Comparison of ENCODE assay signal across 8 cellular contexts in genomic region chr10:4131407-4132215, GRCh38.
DNase-seq lines count a peak whose midpoint lies in the region; ATAC-seq, FAIRE-seq and TF ChIP-seq lines count a peak whose summit lies in the region.

No MANE protein-coding gene starts in this region.

- H3K36me3 ChIP-seq in SJSA1 (no peaks in the 10 kb centered on the region), osteoblast (ENCODE audit: insufficient read depth, low read length) (no peaks in the 10 kb centered on the region)

- H3K79me2 ChIP-seq in osteoblast (ENCODE audit: insufficient read depth, low read length): no peaks in the 10 kb centered on the region

- no peaks in the 10 kb centered on the region for H4K20me1 ChIP-seq in osteoblast (ENCODE audit: insufficient read depth, low read length)

- ATAC-seq in GM18867 (IDR thresholded peaks at IDR 0.05; ENCODE audit: unreplicated experiment) (peak; percentile 70), HG03066 (IDR thresholded peaks at IDR 0.05; ENCODE audit: low read depth, unreplicated experiment) (peak; percentile 63)

- DNase-seq in AG04449 (ENCODE audit: low read depth, low spot score): peak; percentile 86
- DNase-seq in SJSA1 (ENCODE audit: low read depth in 1 of 2, low spot score in 2 of 2): peak in 1 of 2 experiments; percentile 83
- peak; percentile 76 for DNase-seq in osteoblast (ENCODE audit: insufficient read length, low spot score, missing footprints)
- DNase-seq in NCI-H2171 treated with DMSO at 0.1 percent for 48 hours (lab: John Stamatoyannopoulos, UW): no peak
- no peak for DNase-seq in HEK293T (ENCODE audit: extremely low spot score)

- H2AFZ ChIP-seq in osteoblast (ENCODE audit: low read length): peak overlapping the region; percentile 76

- H3K4me1 ChIP-seq in SJSA1 (replicated peaks) (peaks cover 19% of the 10 kb centered on the region), osteoblast (ENCODE audit: insufficient read depth, low read length) (peaks cover 21% of the 10 kb centered on the region)

- H3K9me3 ChIP-seq in SJSA1 (replicated peaks) (no peaks in the 10 kb centered on the region), osteoblast (ENCODE audit: low read depth, low read length) (no peaks in the 10 kb centered on the region)

- H3K27me3 ChIP-seq in SJSA1 (replicated peaks): no peaks in the 10 kb centered on the region
- H3K27me3 ChIP-seq in osteoblast (ENCODE audit: insufficient read depth, low read length): no peaks in the 10 kb centered on the region

- H3K4me3 ChIP-seq in AG04449 (ENCODE audit: low read depth, low read length) (peak overlapping the region; percentile 41), SJSA1 (no peak overlapping the region), osteoblast (ENCODE audit: insufficient read depth, low read length) (peak overlapping the region; percentile 36)

- FAIRE-seq in endometrium (lab: Jason Lieb, UNC): peak; percentile 82

- CTCF ChIA-PET in AG04449 (lab: Yijun Ruan, JAX): no interaction called here
- CTCF ChIA-PET in HEK293T (lab: Yijun Ruan, JAX): no interaction called here

- H3K27ac ChIP-seq in SJSA1 (peak overlapping the region; percentile 71), osteoblast (ENCODE audit: low read depth, low read length) (peak overlapping the region; percentile 73)

- no peak for TF ChIP-seq CTCF in AG04449 (IDR thresholded peaks at IDR 0.05; ENCODE audit: insufficient read depth, low read length, missing control alignments)
- no peak for TF ChIP-seq CTCF in osteoblast (IDR thresholded peaks at IDR 0.05; ENCODE audit: extremely low read depth, low read depth, low read length)

- peak overlapping the region; percentile 71 for H3K4me2 ChIP-seq in osteoblast (ENCODE audit: insufficient read depth, low read length)

- POLR2A ChIA-PET in AG04449 (lab: Yijun Ruan, JAX): interaction anchor here (0.6 to 1.2 kb wide), 6 partner anchors 10 to 905 kb away, joined by 3 to 6 read pairs (median 4); partner anchors contain the start of gene KLF6
- POLR2A ChIA-PET in HEK293T (lab: Yijun Ruan, JAX): no interaction called here

TF ChIP-seq in HEK293T, 16 proteins besides CTCF, POLR2A, EP300 and RAD21:
- TF ChIP-seq SP1 (IDR thresholded peaks at IDR 0.05): no peak
- no peak for TF ChIP-seq L3MBTL2 (conservative IDR thresholded peaks at IDR 0.05)
- TF ChIP-seq LEF1 (IDR thresholded peaks at IDR 0.05; ENCODE audit: borderline replicate concordance): no peak
- no peak for TF ChIP-seq SUZ12 (IDR thresholded peaks at IDR 0.05)
- no peak for TF ChIP-seq FOXM1 (IDR thresholded peaks at IDR 0.05; ENCODE audit: borderline replicate concordance)
- TF ChIP-seq ELF4 (IDR thresholded peaks at IDR 0.05): no peak
- no peak for TF ChIP-seq BHLHE40 (IDR thresholded peaks at IDR 0.05; ENCODE audit: borderline replicate concordance)
- TF ChIP-seq FOXK2 (IDR thresholded peaks at IDR 0.05): no peak
- TF ChIP-seq ARNT (IDR thresholded peaks at IDR 0.05): no peak
- TF ChIP-seq HDGF (IDR thresholded peaks at IDR 0.05; ENCODE audit: borderline replicate concordance): no peak
- TF ChIP-seq TARDBP (IDR thresholded peaks at IDR 0.05): no peak
- no peak for TF ChIP-seq ZNF384 (IDR thresholded peaks at IDR 0.05)
- no peak for TF ChIP-seq CTBP1 (IDR thresholded peaks at IDR 0.05; ENCODE audit: borderline replicate concordance)
- no peak for TF ChIP-seq PKNOX1 (IDR thresholded peaks at IDR 0.05)
- TF ChIP-seq NFRKB (IDR thresholded peaks at IDR 0.05): no peak
- TF ChIP-seq FOXA1 (IDR thresholded peaks at IDR 0.05): no peak

Comparison
In these comparisons a context has a peak if more than half of its experiments do, and no peak if none do; other contexts are left out.
1. DNase-seq: peak in AG04449 (single experiment) and osteoblast (single experiment); none in NCI-H2171 treated with DMSO at 0.1 percent for 48 hours (single experiment) and HEK293T (single experiment).